In genomic region chr4:103365285-103365684, GRCh38 we compare ENCODE assay signal across 1 cellular context.
TF ChIP-seq lines count a peak whose summit lies in the region.

No MANE protein-coding gene starts in this region.

TF ChIP-seq in SK-N-SH, 30 proteins besides CTCF, POLR2A, EP300 and RAD21 (continued from another document):
- no peak for TF ChIP-seq PBX3 (IDR thresholded peaks at IDR 0.05)
- no peak for TF ChIP-seq USF1 (IDR thresholded peaks at IDR 0.05; ENCODE audit: borderline replicate concordance, low read depth)
- no peak for TF ChIP-seq YY1 (IDR thresholded peaks at IDR 0.05; ENCODE audit: low read depth)
- no peak for TF ChIP-seq MAX (IDR thresholded peaks at IDR 0.05; ENCODE audit: low read depth)
- TF ChIP-seq FOSL2 (IDR thresholded peaks at IDR 0.05; ENCODE audit: borderline replicate concordance, low read depth) = no peak
- TF ChIP-seq REST (IDR thresholded peaks at IDR 0.05; ENCODE audit: low read depth, low read length) = no peak
